Comparison of ENCODE assay signal across 8 cellular contexts in genomic region chr10:11863353-11864105, GRCh38. TPM values are rescaled to one million over a fixed set of nuclear protein-coding genes. Genes with fewer than 3 reads are reported as not detected.
DNase-seq lines count a peak whose midpoint lies in the region; ATAC-seq and TF ChIP-seq lines count a peak whose summit lies in the region.

No MANE protein-coding gene starts in this region.

- DNase-seq in NCI-H748 (lab: John Stamatoyannopoulos, UW; ENCODE audit: unreplicated experiment) (peak; percentile 8), NCI-H748 treated with DMSO at 0.1 percent for 48 hours (lab: John Stamatoyannopoulos, UW) (no peak), activated B cell treated with CpG ODN at 0.5 μM for 24 hours (peak; percentile 25), sciatic nerve (ENCODE audit: low spot score) (peak; percentile 22), iPS-NIHi7 (ENCODE audit: extremely low spot score) (no peak), osteocyte (ENCODE audit: extremely low spot score, unreplicated experiment) (no peak), NCI-H187 (lab: John Stamatoyannopoulos, UW) (no peak)

- H3K27ac Mint-ChIP-seq in activated B cell treated with CpG ODN at 0.5 μM for 24 hours = peak overlapping the region; percentile 27
- H3K27ac Mint-ChIP-seq in osteocyte (ENCODE audit: unreplicated experiment) = no peak overlapping the region

- H3K4me3 Mint-ChIP-seq in activated B cell treated with CpG ODN at 0.5 μM for 24 hours (peak overlapping the region; percentile 64), osteocyte (ENCODE audit: unreplicated experiment) (no peak overlapping the region)

- peaks cover 17% of the 10 kb centered on the region for H3K4me1 Mint-ChIP-seq in activated B cell treated with CpG ODN at 0.5 μM for 24 hours
- H3K4me1 Mint-ChIP-seq in osteocyte (ENCODE audit: unreplicated experiment) = no peaks in the 10 kb centered on the region

- no peaks in the 10 kb centered on the region for H3K9me3 Mint-ChIP-seq in activated B cell treated with CpG ODN at 0.5 μM for 24 hours
- no peaks in the 10 kb centered on the region for H3K9me3 Mint-ChIP-seq in osteocyte (ENCODE audit: unreplicated experiment)

- TF ChIP-seq CTCF in activated B cell treated with CpG ODN at 0.5 μM for 24 hours (IDR thresholded peaks at IDR 0.05) (no peak), osteocyte (IDR thresholded peaks at IDR 0.05) (no peak)

- ATAC-seq in HG03108 (IDR thresholded peaks at IDR 0.05; ENCODE audit: unreplicated experiment) = peak; percentile 67
- ATAC-seq in activated B cell treated with CpG ODN at 0.5 μM for 24 hours (ENCODE audit: low read depth) = peak; percentile 91
- ATAC-seq in sciatic nerve = no peak

- POLR2A ChIA-PET in activated B cell treated with CpG ODN at 0.5 μM for 24 hours (lab: Charles Lee) = no interaction called here

- no peaks in the 10 kb centered on the region for H3K36me3 Mint-ChIP-seq in activated B cell treated with CpG ODN at 0.5 μM for 24 hours (ENCODE audit: low read depth)
- peaks cover 6% of the 10 kb centered on the region for H3K36me3 Mint-ChIP-seq in osteocyte (ENCODE audit: unreplicated experiment)

- CTCF ChIA-PET in activated B cell treated with CpG ODN at 0.5 μM for 24 hours (lab: Charles Lee) = no interaction called here

- intact Hi-C loops in activated B cell treated with CpG ODN at 0.5 μM for 24 hours (cut with micrococcal nuclease) = no loop called here
- intact Hi-C loops in sciatic nerve (cut with DNase I) = no loop called here

- H3K27me3 Mint-ChIP-seq in activated B cell treated with CpG ODN at 0.5 μM for 24 hours = no peaks in the 10 kb centered on the region
- no peaks in the 10 kb centered on the region for H3K27me3 Mint-ChIP-seq in osteocyte (ENCODE audit: unreplicated experiment)

RNA-seq across cellular contexts. Expression of gene PROSER2, which starts 40.4 kb away (rescaled TPM):
- total RNA-seq in activated B cell treated with CpG ODN at 0.5 μM for 24 hours (0.17 and 0.27 TPM in 2 replicates), sciatic nerve (23.7 TPM), osteocyte (7.1 and 8.8 TPM in 2 replicates)

Comparison
In these comparisons a context has a peak if more than half of its experiments do, and no peak if none do; other contexts are left out.
1. DNase-seq: peak in NCI-H748 (single experiment), activated B cell treated with CpG ODN at 0.5 μM for 24 hours (single experiment) and sciatic nerve (single experiment); none in NCI-H748 treated with DMSO at 0.1 percent for 48 hours (single experiment), iPS-NIHi7 (single experiment), osteocyte (single experiment) and NCI-H187 (0 of 2).